ENCODE assay signal across 18 cellular contexts in the genomic region with DNA sequence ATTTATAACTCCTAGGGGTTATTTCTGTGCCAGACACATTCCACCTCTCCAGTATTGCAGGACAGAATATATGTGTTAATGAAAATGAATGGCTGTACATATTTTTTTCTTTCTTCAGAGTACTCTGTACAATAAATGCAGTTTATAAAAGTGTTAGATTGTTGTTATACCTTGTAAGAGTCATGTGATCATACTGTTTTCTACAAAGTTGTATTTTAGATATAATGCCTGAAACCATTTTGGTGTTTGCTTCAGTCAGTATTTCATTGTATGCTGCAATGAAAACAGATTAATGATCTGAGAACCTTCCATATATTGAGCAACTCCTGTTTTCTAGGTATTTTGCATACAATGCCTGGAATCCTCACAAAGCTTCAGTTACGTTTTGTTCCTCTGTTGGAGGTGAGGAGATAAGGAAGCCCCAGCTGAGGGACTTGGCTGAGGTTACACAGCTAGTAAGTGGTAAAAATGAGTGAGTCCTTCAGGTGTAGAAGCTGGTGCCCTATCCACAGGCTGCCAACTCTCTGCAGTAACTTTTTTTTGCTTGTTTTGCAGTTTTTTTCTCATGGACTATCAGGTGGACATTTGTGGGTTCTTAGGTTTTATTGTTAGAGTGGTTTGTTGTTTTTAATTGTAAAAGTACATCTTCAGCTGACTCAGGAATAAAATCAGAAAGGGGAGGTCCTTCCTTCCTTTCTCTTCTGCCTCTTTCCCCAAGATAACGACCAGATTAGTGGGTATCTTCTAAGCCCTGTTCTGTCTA.
"Had no signal": no experiment of that assay in that cellular context is flagged by ENCODE, and none has a peak within 500 bp of the region (broad histone marks: within the 10 kb centered on the region; RNA-seq: fewer than 3 reads in every experiment).

No MANE protein-coding gene starts in this region.

- H3K9me3 Mint-ChIP-seq: activated naive CD8-positive, alpha-beta T cell treated with anti-CD3 and anti-CD28 coated beads for 36 hours; activated T-helper 17 cell treated with anti-CD3 and anti-CD28 coated beads, Interleukin-2, amount 50 U/mL, for 72 hours; natural killer cell treated with Interleukin-12 subunit alpha and Interleukin-12 subunit beta and Interleukin-15 and Interleukin-18, amount 100 ng/mL, for 72 hours had no signal

- H3K4me1 Mint-ChIP-seq: activated naive CD8-positive, alpha-beta T cell treated with anti-CD3 and anti-CD28 coated beads for 36 hours; activated T-helper 17 cell treated with anti-CD3 and anti-CD28 coated beads, Interleukin-2, amount 50 U/mL, for 72 hours had no signal

- H3K27me3 Mint-ChIP-seq: activated naive CD8-positive, alpha-beta T cell treated with anti-CD3 and anti-CD28 coated beads for 36 hours; activated T-helper 17 cell treated with anti-CD3 and anti-CD28 coated beads, Interleukin-2, amount 50 U/mL, for 72 hours; natural killer cell treated with Interleukin-12 subunit alpha and Interleukin-12 subunit beta and Interleukin-15 and Interleukin-18, amount 100 ng/mL, for 72 hours; progenitor cell of endocrine pancreas had no signal

- H3K27ac Mint-ChIP-seq: activated naive CD8-positive, alpha-beta T cell treated with anti-CD3 and anti-CD28 coated beads for 36 hours; activated T-helper 17 cell treated with anti-CD3 and anti-CD28 coated beads, Interleukin-2, amount 50 U/mL, for 72 hours; natural killer cell treated with Interleukin-12 subunit alpha and Interleukin-12 subunit beta and Interleukin-15 and Interleukin-18, amount 100 ng/mL, for 72 hours; progenitor cell of endocrine pancreas had no signal

- DNase-seq: activated naive CD4-positive, alpha-beta T cell; activated naive CD8-positive, alpha-beta T cell treated with anti-CD3 and anti-CD28 coated beads for 36 hours; amniotic stem cell; colonic mucosa; dorsolateral prefrontal cortex; heart left ventricle; islet precursor cell; left cardiac atrium; spleen; stimulated activated CD4-positive, alpha-beta T cell treated with anti-CD3 and anti-CD28 coated beads, Interleukin-4, amount 100 ng/mL, for 24 hours; stimulated activated naive CD8-positive, alpha-beta T cell treated with anti-CD3 and anti-CD28 coated beads, Interleukin-15, Interleukin-2, amounts not matched to agents 100 U/mL and 50 U/mL, for 24 hours; T1000; upper lobe of right lung had no signal

- H3K9me3 ChIP-seq: breast epithelium, colonic mucosa, heart left ventricle, spleen, upper lobe of right lung had no signal

- ATAC-seq: activated CD4-positive, CD25-positive, alpha-beta regulatory T cell treated with anti-CD3 and anti-CD28 coated beads, Interleukin-2, amount 50 U/mL, for 24 hours; activated T-helper 17 cell treated with anti-CD3 and anti-CD28 coated beads, Interleukin-2, amount 50 U/mL, for 72 hours; heart left ventricle; left cardiac atrium; natural killer cell treated with Interleukin-12 subunit alpha and Interleukin-12 subunit beta and Interleukin-15 and Interleukin-18, amount 100 ng/mL, for 72 hours; stimulated activated naive CD8-positive, alpha-beta T cell treated with anti-CD3 and anti-CD28 coated beads, Interleukin-15, Interleukin-2, amounts not matched to agents 100 U/mL and 50 U/mL, for 24 hours; upper lobe of right lung had no signal

- H3K4me3 Mint-ChIP-seq: activated naive CD8-positive, alpha-beta T cell treated with anti-CD3 and anti-CD28 coated beads for 36 hours; activated T-helper 17 cell treated with anti-CD3 and anti-CD28 coated beads, Interleukin-2, amount 50 U/mL, for 72 hours; natural killer cell treated with Interleukin-12 subunit alpha and Interleukin-12 subunit beta and Interleukin-15 and Interleukin-18, amount 100 ng/mL, for 72 hours had no signal
